9 cellular contexts compared by ENCODE assay signal in the genomic region with DNA sequence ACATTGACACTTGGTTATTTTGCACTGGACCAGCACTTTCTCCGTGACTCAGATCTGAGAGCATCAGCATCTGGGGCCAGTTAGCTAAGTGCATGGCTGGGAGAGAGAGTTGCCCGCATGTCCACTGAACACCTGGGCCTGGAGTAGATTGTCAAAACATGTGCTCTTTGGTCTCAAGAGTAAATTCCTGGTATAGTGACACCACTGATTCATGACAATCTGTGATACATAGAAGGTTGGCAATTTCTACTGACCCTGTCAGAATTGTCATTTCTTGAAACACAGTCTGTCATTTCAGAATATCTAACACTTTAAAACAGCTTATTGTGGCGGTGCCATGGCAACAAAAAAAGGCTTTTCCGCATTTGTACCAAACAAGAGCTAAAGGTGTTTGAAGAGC.
"Had no signal": no experiment of that assay in that cellular context is flagged by ENCODE, and none has a peak within 500 bp of the region (broad histone marks: within the 10 kb centered on the region; RNA-seq: fewer than 3 reads in every experiment).

No MANE protein-coding gene starts in this region.

- H3K4me3 Mint-ChIP-seq: GM23338, H9 had no signal

- DNase-seq: H9, HCEC 1CT, IMR-90, KG1 had no signal

- H2AFZ ChIP-seq: GM23338 had no signal

- ATAC-seq: GM23338, K562 had no signal

- H3K4me3 ChIP-seq: GM23338, K562 had no signal

- H3K4me2 ChIP-seq: GM23338 had no signal

- FAIRE-seq: H1, H54, HTR-8/SVneo, K562 had no signal

- H3K27ac Mint-ChIP-seq: GM23338, H9 had no signal

- H3K9me3 Mint-ChIP-seq: GM23338, H9 had no signal
